11 cellular contexts compared by ENCODE assay signal in the genomic region with DNA sequence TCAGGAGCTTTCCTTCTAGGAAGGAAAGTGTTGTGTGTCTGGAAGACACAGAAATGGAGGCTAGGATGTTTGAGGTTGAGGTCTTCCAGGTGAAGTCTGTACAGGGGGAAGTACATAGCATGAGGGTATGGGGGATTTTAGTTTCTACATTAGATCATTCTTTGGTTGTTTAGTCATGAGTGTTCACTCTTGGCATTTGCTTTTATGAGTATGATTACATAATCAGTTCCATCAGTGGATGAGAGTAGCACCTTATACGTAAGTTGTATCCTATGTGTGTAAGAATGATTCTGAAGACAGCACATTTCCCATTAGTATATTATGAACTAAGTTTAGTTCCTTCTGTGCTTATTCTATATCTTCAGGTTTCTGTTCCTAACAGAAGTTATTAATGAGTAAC. TPM values are rescaled to one million over a fixed set of nuclear protein-coding genes. Genes with fewer than 3 reads are reported as not detected.
A peak's percentile ranks its signal among the peaks of the same experiment; 100 is the strongest.
DNase-seq lines count a peak whose midpoint lies in the region; ATAC-seq and TF ChIP-seq lines count a peak whose summit lies in the region.
"Had no signal": no experiment of that assay in that cellular context is flagged by ENCODE, and none has a peak within 500 bp of the region (broad histone marks: within the 10 kb centered on the region; RNA-seq: fewer than 3 reads in every experiment).

No MANE protein-coding gene starts in this region.

- H3F3A ChIP-seq in PC-3 (ENCODE audit: low read length, unreplicated experiment) = no peaks in the 10 kb centered on the region

- no peak overlapping the region for H3K27ac Mint-ChIP-seq in activated CD4-positive, alpha-beta T cell treated with anti-CD3 and anti-CD28 coated beads, Interleukin-2, amount 10 ng/mL, durations not matched to agents 7 days and 5 days

- no peak for DNase-seq in activated CD4-positive, alpha-beta T cell treated with anti-CD3 and anti-CD28 coated beads, Interleukin-2, amount 10 ng/mL, durations not matched to agents 7 days and 5 days
- no peak for DNase-seq in activated CD4-positive, alpha-beta T cell treated with anti-CD3 and anti-CD28 coated beads for 4 hours
- DNase-seq in PC-3 (peak; percentile 51), fibroblast of lung (ENCODE audit: low read depth in 2 of 2) (peak in 1 of 2 donors; percentile 23), left colon (no peak), GF-D8 (lab: John Stamatoyannopoulos, UW) (no peak), adrenal gland (no peak)
- no peak for DNase-seq in stimulated activated naive CD8-positive, alpha-beta T cell treated with anti-CD3 and anti-CD28 coated beads, Interleukin-15, Interleukin-2, amounts not matched to agents 100 U/mL and 50 U/mL, for 24 hours
- DNase-seq: activated CD4-positive, alpha-beta T cell treated with anti-CD3 and anti-CD28 coated beads, Interleukin-2, amount 50 U/mL, for 1 hour; DMS153; left cardiac atrium had no signal

- H3K27me3 ChIP-seq in PC-3 (ENCODE audit: low read length) = no peaks in the 10 kb centered on the region
- peaks cover 5% of the 10 kb centered on the region for H3K27me3 ChIP-seq in fibroblast of lung (ENCODE audit: control insufficient read depth, insufficient read depth, low read length)
- no peaks in the 10 kb centered on the region for H3K27me3 ChIP-seq in adrenal gland

- H3K9me3 ChIP-seq in PC-3 (ENCODE audit: low read length) = peaks cover 8% of the 10 kb centered on the region
- no peaks in the 10 kb centered on the region for H3K9me3 ChIP-seq in fibroblast of lung (ENCODE audit: control insufficient read depth, insufficient read depth, low read depth, low read length)
- H3K9me3 ChIP-seq in adrenal gland (replicated peaks in 1 of 3) = no peaks in the 10 kb centered on the region

- peak overlapping the region; percentile 81 for H3K4me3 Mint-ChIP-seq in activated CD4-positive, alpha-beta T cell treated with anti-CD3 and anti-CD28 coated beads, Interleukin-2, amount 10 ng/mL, durations not matched to agents 7 days and 5 days

- TF ChIP-seq CTCF in PC-3 (conservative IDR thresholded peaks at IDR 0.05; ENCODE audit: low read depth, low read length) (no peak), fibroblast of lung (conservative IDR thresholded peaks at IDR 0.05 in 1 of 2, IDR thresholded peaks at IDR 0.05 in 1 of 2; ENCODE audit: low read depth in 1 of 2, low read length in 2 of 2) (no peak), adrenal gland (IDR thresholded peaks at IDR 0.05) (no peak)

- peaks cover 22% of the 10 kb centered on the region for H3K36me3 Mint-ChIP-seq in activated CD4-positive, alpha-beta T cell treated with anti-CD3 and anti-CD28 coated beads, Interleukin-2, amount 10 ng/mL, durations not matched to agents 7 days and 5 days (ENCODE audit: low read depth)

- H3K36me3 ChIP-seq in PC-3 (ENCODE audit: low read depth, low read length) (peaks cover 10% of the 10 kb centered on the region; the same call in 1 of the 2 replicates), fibroblast of lung (ENCODE audit: control insufficient read depth, insufficient read depth, low read length) (no peaks in the 10 kb centered on the region), adrenal gland (replicated peaks in 1 of 2) (no peaks in the 10 kb centered on the region)

- 74 to 86% (median 84%) methylated on average over 1 of the region's 1 CpG for WGBS in adrenal gland, 4 donors

- peaks cover 53% of the 10 kb centered on the region for H3K4me1 Mint-ChIP-seq in activated CD4-positive, alpha-beta T cell treated with anti-CD3 and anti-CD28 coated beads, Interleukin-2, amount 10 ng/mL, durations not matched to agents 7 days and 5 days

- H4K20me1 ChIP-seq in PC-3 (ENCODE audit: low read length) (peaks cover 37% of the 10 kb centered on the region), fibroblast of lung (ENCODE audit: control insufficient read depth, extremely low read depth, insufficient read depth, low read length) (no peaks in the 10 kb centered on the region)

- peaks cover 21% of the 10 kb centered on the region for H3K27me3 Mint-ChIP-seq in activated CD4-positive, alpha-beta T cell treated with anti-CD3 and anti-CD28 coated beads, Interleukin-2, amount 10 ng/mL, durations not matched to agents 7 days and 5 days

- no peak overlapping the region for H2AFZ ChIP-seq in PC-3 (ENCODE audit: low read length)
- no peak overlapping the region for H2AFZ ChIP-seq in fibroblast of lung (ENCODE audit: low read length)

- intact Hi-C loops in PC-3 (cut with micrococcal nuclease) = loop anchor here (5.0 to 10.0 kb wide), 3 partner anchors 131 to 463 kb away; no protein-coding TSS in a partner anchor
- intact Hi-C loops in left colon (cut with DNase I, micrococcal nuclease) = no loop called here
- intact Hi-C loops in adrenal gland (cut with DNase I) = loop anchor here in 1 of 2 donors (10.0 kb wide), 1 partner anchor 247 kb away; no protein-coding TSS in a partner anchor

- peak overlapping the region; percentile 74 for H3K4me3 ChIP-seq in PC-3 (ENCODE audit: low read length)
- H3K4me3 ChIP-seq in fibroblast of lung (replicated peaks in 1 of 4; ENCODE audit: control extremely low read depth in 1 of 4, insufficient read depth in 1 of 4, low read depth in 3 of 4, low read length in 4 of 4) = peak overlapping the region in 3 of 4 experiments; percentile 66 to 76 (median 74)
- peak overlapping the region in 1 of 4 donors; percentile 90 for H3K4me3 ChIP-seq in adrenal gland

- H3K9ac ChIP-seq in PC-3 (ENCODE audit: low read length) (no peak overlapping the region), fibroblast of lung (ENCODE audit: insufficient read depth, low read length) (no peak overlapping the region)

- H3K9me2 ChIP-seq in PC-3 (replicated peaks; ENCODE audit: low read length) = no peaks in the 10 kb centered on the region

- H3K27ac ChIP-seq in PC-3 (ENCODE audit: low read length) (no peak overlapping the region), fibroblast of lung (ENCODE audit: insufficient read depth, low read length) (no peak overlapping the region), adrenal gland (no peak overlapping the region)

- BruUV-seq in PC-3 (replicated peaks; lab: Mats Ljungman, UMichigan) = no TSS peak

- POLR2A ChIA-PET in activated CD4-positive, alpha-beta T cell treated with anti-CD3 and anti-CD28 coated beads, Interleukin-2, amount 10 ng/mL, durations not matched to agents 7 days and 5 days (lab: Charles Lee) = interaction anchor here (0.5 kb wide), 1 partner anchor 31 kb away, joined by 3 read pairs; no protein-coding TSS in a partner anchor
- POLR2A ChIA-PET in PC-3 (lab: Charles Lee; ENCODE audit: unreplicated experiment) = no interaction called here

- H3K4me2 ChIP-seq in PC-3 (ENCODE audit: low read length) (peak overlapping the region; percentile 84), fibroblast of lung (ENCODE audit: extremely low read depth, insufficient read depth, low read length) (peak overlapping the region; percentile 85)

- no peak for TF ChIP-seq POLR2A in adrenal gland (IDR thresholded peaks at IDR 0.05)

- H3K4me1 ChIP-seq in PC-3 (ENCODE audit: insufficient read depth, low read length) (peaks cover 6% of the 10 kb centered on the region; the same call in 1 of the 2 replicates), fibroblast of lung (ENCODE audit: control insufficient read depth, extremely low read depth, insufficient read depth, low read length) (peaks cover 6% of the 10 kb centered on the region), adrenal gland (replicated peaks in 1 of 2) (peaks cover 0 to 25% of the 10 kb centered on the region in 2 donors)

- H3K79me2 ChIP-seq in PC-3 (ENCODE audit: low read length) (peaks cover 60% of the 10 kb centered on the region), fibroblast of lung (ENCODE audit: control insufficient read depth, insufficient read depth, low read length) (peaks cover 55% of the 10 kb centered on the region)

- CTCF ChIA-PET in activated CD4-positive, alpha-beta T cell treated with anti-CD3 and anti-CD28 coated beads, Interleukin-2, amount 10 ng/mL, durations not matched to agents 7 days and 5 days (lab: Charles Lee) = interaction anchor here (1.2 kb wide), 1 partner anchor 13 kb away, joined by 4 read pairs; no protein-coding TSS in a partner anchor
- CTCF ChIA-PET in PC-3 (lab: Charles Lee) = no interaction called here

- H3K9me3 Mint-ChIP-seq in activated CD4-positive, alpha-beta T cell treated with anti-CD3 and anti-CD28 coated beads, Interleukin-2, amount 10 ng/mL, durations not matched to agents 7 days and 5 days = peaks cover 26% of the 10 kb centered on the region

- ATAC-seq in PC-3 = no peak
- ATAC-seq in stimulated activated naive CD8-positive, alpha-beta T cell treated with anti-CD3 and anti-CD28 coated beads, Interleukin-15, Interleukin-2, amounts not matched to agents 100 U/mL and 50 U/mL, for 24 hours = peak; percentile 28
- ATAC-seq in left colon = no peak
- ATAC-seq: left cardiac atrium had no signal

RNA-seq across cellular contexts. Expression of a gene that starts 1.9 kb away (rescaled TPM):
- 10 to 100 TPM; 25.0 to 33.6 TPM for total RNA-seq in activated CD4-positive, alpha-beta T cell treated with anti-CD3 and anti-CD28 coated beads, Interleukin-2, amount 10 ng/mL, durations not matched to agents 7 days and 5 days
- total RNA-seq in PC-3 (2014; rRNA removed) = 34.4 and 38.4 TPM in 2 replicates
- total RNA-seq in fibroblast of lung = 21.3 and 24.9 TPM in 2 replicates
- 16.9 and 20.6 TPM in 2 replicates for polyA plus RNA-seq in fibroblast of lung
- polyA plus RNA-seq in fibroblast of lung (2012) = 13.9 and 15.0 TPM in 2 replicates
- polyA minus RNA-seq in fibroblast of lung (ENCODE audit: low replicate concordance) = 12.7 and 14.9 TPM in 2 replicates
- 10 to 100 TPM; 56.7 to 56.8 TPM for total RNA-seq in left colon
- total RNA-seq in adrenal gland = 10 to 100 TPM; 19.5 to 37.4 (median 26.4) TPM
- 10 to 100 TPM in 1 of 3 donors, 1 to 10 TPM in 2; 3.3 to 13.3 (median 6.0) TPM for polyA plus RNA-seq in adrenal gland
